14 cellular contexts compared by ENCODE assay signal in the genomic region with DNA sequence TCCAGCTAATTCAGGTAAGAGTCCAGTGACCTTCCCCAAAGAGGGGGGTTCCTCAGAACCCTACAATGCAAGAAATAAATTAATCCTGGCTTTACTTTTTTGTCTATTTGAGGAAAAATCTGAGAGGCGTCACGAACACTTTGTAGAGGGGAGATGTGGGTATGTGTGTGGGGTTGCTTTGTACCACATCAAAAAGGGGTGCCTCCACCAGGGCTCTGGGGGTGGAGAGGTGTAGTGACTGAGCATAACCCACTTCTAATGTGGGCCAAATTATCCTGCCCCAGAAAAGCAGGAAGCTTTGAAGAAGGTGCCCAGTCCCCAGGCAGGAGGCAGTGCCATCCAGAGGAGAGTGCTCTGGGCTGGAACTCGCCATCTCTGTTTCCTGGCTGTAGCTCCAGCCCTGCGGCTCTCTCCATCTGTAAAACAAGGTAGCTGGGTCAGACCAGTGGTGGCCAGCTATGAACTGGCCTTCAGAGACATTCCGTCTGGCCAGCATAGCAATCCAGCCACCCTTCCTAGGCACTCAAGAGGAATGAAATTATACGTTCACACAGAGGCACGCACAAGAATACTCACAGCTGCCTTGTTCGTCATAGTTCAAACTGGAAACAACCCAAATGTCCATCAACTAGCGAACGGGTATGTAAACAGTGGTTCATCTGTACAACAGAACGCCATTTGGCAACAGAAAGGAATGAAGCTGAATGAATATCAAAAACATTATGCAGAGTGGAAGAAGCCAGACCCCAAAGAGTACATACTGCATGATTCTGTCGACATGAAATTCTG. TPM values are rescaled to one million over a fixed set of nuclear protein-coding genes. Genes with fewer than 3 reads are reported as not detected.
DNase-seq lines count a peak whose midpoint lies in the region; ATAC-seq and TF ChIP-seq lines count a peak whose summit lies in the region.
"Had no signal": no experiment of that assay in that cellular context is flagged by ENCODE, and none has a peak within 500 bp of the region (broad histone marks: within the 10 kb centered on the region; RNA-seq: fewer than 3 reads in every experiment).

No MANE protein-coding gene starts in this region.

- CTCF ChIA-PET in CD4-positive, alpha-beta memory T cell (lab: Charles Lee; ENCODE audit: partially characterized antibody), result interaction anchor here (0.6 to 11.9 kb wide), 8 partner anchors 12 to 538 kb away, joined by 3 to 296 read pairs (median 49); no protein-coding TSS in a partner anchor

- H3K27me3 Mint-ChIP-seq in CD4-positive, alpha-beta memory T cell, result no peaks in the 10 kb centered on the region
- H3K27me3 Mint-ChIP-seq in central memory CD8-positive, alpha-beta T cell, result no peaks in the 10 kb centered on the region

- intact Hi-C loops in CD4-positive, alpha-beta memory T cell (cut with micrococcal nuclease), result no loop called here
- intact Hi-C loops in heart right ventricle (cut with DNase I), result no loop called here

- peaks cover 0 to 2% (median 0%) of the 10 kb centered on the region in 8 donors for H3K9me3 Mint-ChIP-seq in CD4-positive, alpha-beta memory T cell
- no peaks in the 10 kb centered on the region for H3K9me3 Mint-ChIP-seq in central memory CD8-positive, alpha-beta T cell

- H3K36me3 ChIP-seq in CD4-positive, alpha-beta memory T cell (ENCODE audit: insufficient read depth, low read length), result no peaks in the 10 kb centered on the region
- H3K36me3 ChIP-seq in osteoblast (ENCODE audit: insufficient read depth, low read length) (no peaks in the 10 kb centered on the region), heart right ventricle (no peaks in the 10 kb centered on the region)
- H3K36me3 ChIP-seq: esophagus squamous epithelium, WERI-Rb-1 had no signal

- peaks cover 23 to 46% (median 37%) of the 10 kb centered on the region in 4 donors for H3K4me1 Mint-ChIP-seq in CD4-positive, alpha-beta memory T cell
- H3K4me1 Mint-ChIP-seq in central memory CD8-positive, alpha-beta T cell, result peaks cover 40% of the 10 kb centered on the region

- no peak overlapping the region for H3K27ac ChIP-seq in CD4-positive, alpha-beta memory T cell (ENCODE audit: low read depth, low read length)
- H3K27ac ChIP-seq in osteoblast (ENCODE audit: low read depth, low read length), result no peak overlapping the region
- no peak overlapping the region for H3K27ac ChIP-seq in heart right ventricle
- H3K27ac ChIP-seq: WERI-Rb-1 had no signal

- H3K27ac Mint-ChIP-seq in CD4-positive, alpha-beta memory T cell, result peak overlapping the region in 5 of 7 donors; percentile 17 to 67 (median 62)
- peak overlapping the region; percentile 32 for H3K27ac Mint-ChIP-seq in central memory CD8-positive, alpha-beta T cell (ENCODE audit: low read depth)

- peak overlapping the region in 5 of 8 donors; percentile 29 to 52 (median 34) for H3K4me3 Mint-ChIP-seq in CD4-positive, alpha-beta memory T cell
- H3K4me3 Mint-ChIP-seq in central memory CD8-positive, alpha-beta T cell, result no peak overlapping the region

- no peaks in the 10 kb centered on the region for H4K20me1 ChIP-seq in osteoblast (ENCODE audit: insufficient read depth, low read length)

- H3K4me3 ChIP-seq in CD4-positive, alpha-beta memory T cell (ENCODE audit: low read length in 2 of 2), result no peak overlapping the region
- no peak overlapping the region for H3K4me3 ChIP-seq in osteoblast (ENCODE audit: insufficient read depth, low read length)
- no peak overlapping the region for H3K4me3 ChIP-seq in heart right ventricle
- H3K4me3 ChIP-seq: esophagus squamous epithelium, mucosa of descending colon had no signal

- H3K4me2 ChIP-seq in osteoblast (ENCODE audit: insufficient read depth, low read length), result peak overlapping the region; percentile 32

- no peaks in the 10 kb centered on the region for H3K27me3 ChIP-seq in CD4-positive, alpha-beta memory T cell (ENCODE audit: insufficient read depth, low read length)
- H3K27me3 ChIP-seq in osteoblast (ENCODE audit: insufficient read depth, low read length), result no peaks in the 10 kb centered on the region
- peaks cover 0 to 14% (median 0%) of the 10 kb centered on the region in 7 donors for H3K27me3 ChIP-seq in heart right ventricle

- peak overlapping the region; percentile 69 for H2AFZ ChIP-seq in osteoblast (ENCODE audit: low read length)

- no peaks in the 10 kb centered on the region for H3K79me2 ChIP-seq in osteoblast (ENCODE audit: insufficient read depth, low read length)

- TF ChIP-seq CTCF in osteoblast (IDR thresholded peaks at IDR 0.05; ENCODE audit: extremely low read depth, low read depth, low read length), result no peak
- TF ChIP-seq CTCF in heart right ventricle (IDR thresholded peaks at IDR 0.05), result no peak

- no peaks in the 10 kb centered on the region for H3K9me3 ChIP-seq in CD4-positive, alpha-beta memory T cell (ENCODE audit: control insufficient read depth in 1 of 2, low read length in 2 of 2)
- H3K9me3 ChIP-seq in osteoblast (ENCODE audit: low read depth, low read length) (no peaks in the 10 kb centered on the region), heart right ventricle (no peaks in the 10 kb centered on the region)
- H3K9me3 ChIP-seq: esophagus squamous epithelium, mucosa of descending colon had no signal

- H3K4me1 ChIP-seq in CD4-positive, alpha-beta memory T cell (ENCODE audit: insufficient read depth, low read length), result peaks cover 30% of the 10 kb centered on the region
- H3K4me1 ChIP-seq in osteoblast (ENCODE audit: insufficient read depth, low read length) (peaks cover 3% of the 10 kb centered on the region), heart right ventricle (peaks cover 7 to 19% (median 16%) of the 10 kb centered on the region in 9 donors)

- POLR2A ChIA-PET in CD4-positive, alpha-beta memory T cell (lab: Charles Lee; ENCODE audit: partially characterized antibody), result interaction anchor here (1.1 to 39.9 kb wide), 4 partner anchors 12 to 213 kb away, joined by 3 to 1713 read pairs (median 14); a partner anchor contains a TSS

- WGBS in heart right ventricle, 2 donors, result 65 to 67% methylated on average over 12 of the region's 12 CpGs

- peak; percentile 33 to 50 (median 47) for DNase-seq in CD4-positive, alpha-beta memory T cell
- DNase-seq in HCEC 1CT (peak; percentile 53), osteoblast (ENCODE audit: insufficient read length, low spot score, missing footprints) (peak; percentile 61), NCI-H524 treated with DMSO at 0.1 percent for 48 hours (lab: John Stamatoyannopoulos, UW) (no peak), heart right ventricle (no peak)
- no peak for DNase-seq in central memory CD8-positive, alpha-beta T cell (ENCODE audit: low spot score in 2 of 2)
- DNase-seq: activated T-cell treated with anti-CD3 and anti-CD28 coated beads, Interleukin-2, amount 50 U/mL, for 48 hours; esophagus squamous epithelium; NCI-H1694; NCI-H748 treated with DMSO at 0.1 percent for 48 hours; WERI-Rb-1 had no signal

- no peaks in the 10 kb centered on the region for H3K36me3 Mint-ChIP-seq in CD4-positive, alpha-beta memory T cell
- H3K36me3 Mint-ChIP-seq in central memory CD8-positive, alpha-beta T cell (ENCODE audit: insufficient read depth), result peaks cover 6% of the 10 kb centered on the region

- peak; percentile 64 for ATAC-seq in central memory CD8-positive, alpha-beta T cell (replicated peaks; ENCODE audit: extremely low read depth, poor library complexity, severe bottlenecking)
- ATAC-seq in HG03039 (IDR thresholded peaks at IDR 0.05; ENCODE audit: unreplicated experiment), result no peak
- ATAC-seq in heart right ventricle, result no peak
- ATAC-seq in HG03159 (IDR thresholded peaks at IDR 0.05; ENCODE audit: unreplicated experiment), result no peak
- ATAC-seq: mucosa of descending colon had no signal

RNA-seq across cellular contexts. Expression of a gene that starts 45.4 kb away (rescaled TPM):
- total RNA-seq in CD4-positive, alpha-beta memory T cell, result 100 to 1,000 TPM; 111 TPM
- 100 to 1,000 TPM; 150 to 201 TPM for polyA plus RNA-seq in CD4-positive, alpha-beta memory T cell
- total RNA-seq in osteoblast (11.2 and 12.7 TPM in 2 replicates), heart right ventricle (10 to 100 TPM in 8 of 10 donors, 1 to 10 TPM in 2; 8.0 to 55.4 (median 15.7) TPM)
- 10 to 100 TPM; 11.9 to 15.3 TPM for polyA plus RNA-seq in heart right ventricle

RNA-seq across cellular contexts. Expression of a gene that starts 58.3 kb away (rescaled TPM):
- not detected for total RNA-seq in CD4-positive, alpha-beta memory T cell
- not detected for polyA plus RNA-seq in CD4-positive, alpha-beta memory T cell
- total RNA-seq in osteoblast (under 0.01 and 0.29 TPM in 2 replicates), heart right ventricle (1 to 10 TPM in 5 of 10 donors, under 1 TPM in 5; 0.21 to 1.7 (median 0.97) TPM)
- polyA plus RNA-seq in heart right ventricle, result 1 to 10 TPM; 1.4 to 2.4 TPM

Comparison
In these comparisons a context has a peak if more than half of its experiments do, and no peak if none do; other contexts are left out.
1. DNase-seq: peak in CD4-positive, alpha-beta memory T cell (5 of 5), HCEC 1CT (single experiment) and osteoblast (single experiment); none in central memory CD8-positive, alpha-beta T cell (0 of 2), NCI-H524 treated with DMSO at 0.1 percent for 48 hours (single experiment) and heart right ventricle (0 of 2).